ENCODE assay signal across 12 cellular contexts in genomic region chr2:214393796-214394195, GRCh38.
"Had no signal": no experiment of that assay in that cellular context is flagged by ENCODE, and none has a peak within 500 bp of the region (broad histone marks: within the 10 kb centered on the region; RNA-seq: fewer than 3 reads in every experiment).

No MANE protein-coding gene starts in this region.

- DNase-seq: Kasumi-1, MM.1S, NCI-H1092 treated with DMSO at 0.1 percent for 48 hours, NCI-H1436, NCI-H1930, NCI-H2081, NCI-H226, NCI-H526 treated with DMSO at 0.1 percent for 48 hours, NCI-H774, Right ventricle myocardium superior, RPMI8226, SIG-M5 had no signal
